In genomic region chr4:26789208-26789607, GRCh38 we compare ENCODE assay signal across 21 cellular contexts.
"Had no signal": no experiment of that assay in that cellular context is flagged by ENCODE, and none has a peak within 500 bp of the region (broad histone marks: within the 10 kb centered on the region; RNA-seq: fewer than 3 reads in every experiment).

No MANE protein-coding gene starts in this region.

- H3K27ac ChIP-seq: brain microvascular endothelial cell, neural progenitor cell, prostate gland, suprapubic skin had no signal

- H3K27me3 Mint-ChIP-seq: activated CD4-positive, alpha-beta T cell treated with anti-CD3 and anti-CD28 coated beads, Interleukin-2, amount 10 ng/mL, durations not matched to agents 24 days and 14 days; activated CD8-positive, alpha-beta T cell treated with anti-CD3 and anti-CD28 coated beads for 36 hours had no signal

- H3K9me3 ChIP-seq: heart right ventricle, left ventricle myocardium inferior, prostate gland, suprapubic skin, transverse colon had no signal

- H3K27ac Mint-ChIP-seq: activated CD4-positive, alpha-beta T cell treated with anti-CD3 and anti-CD28 coated beads, Interleukin-2, amount 10 ng/mL, durations not matched to agents 24 days and 14 days; activated CD8-positive, alpha-beta T cell treated with anti-CD3 and anti-CD28 coated beads for 36 hours; activated naive CD8-positive, alpha-beta T cell treated with anti-CD3 and anti-CD28 coated beads, Interleukin-2, amount 50 U/mL, for 24 hours; activated T-helper 2 cell treated with anti-CD3 and anti-CD28 coated beads, Interferon-gamma antibody, Interleukin-2, Interleukin-4, amounts not matched to agents 10 μg/mL and 5 μg/mL and 100 μg/mL, durations not matched to agents 14 hours and 24 hours and 36 hours; neural progenitor cell; T-helper 2 cell treated with Interferon-gamma antibody and Interleukin-4, amounts not matched to agents 5 μg/mL and 100 μg/mL, for 36 hours had no signal

- H3K36me3 ChIP-seq: brain microvascular endothelial cell, heart right ventricle, left ventricle myocardium inferior, neural progenitor cell, prostate gland, suprapubic skin, transverse colon had no signal

- H3K9me3 Mint-ChIP-seq: activated CD8-positive, alpha-beta T cell treated with anti-CD3 and anti-CD28 coated beads for 36 hours; activated naive CD8-positive, alpha-beta T cell treated with anti-CD3 and anti-CD28 coated beads, Interleukin-2, amount 50 U/mL, for 24 hours; neural progenitor cell; T-helper 2 cell treated with Interferon-gamma antibody and Interleukin-4, amounts not matched to agents 5 μg/mL and 100 μg/mL, for 36 hours had no signal

- DNase-seq: activated CD4-positive, alpha-beta T cell treated with anti-CD3 and anti-CD28 coated beads, Interleukin-2, amount 10 ng/mL, durations not matched to agents 24 days and 14 days; activated CD4-positive, CD25-positive, alpha-beta regulatory T cell; activated CD8-positive, alpha-beta T cell treated with anti-CD3 and anti-CD28 coated beads for 36 hours; activated naive CD4-positive, alpha-beta T cell treated with Interleukin-2 at 50 U/mL for 16 hours; activated naive CD8-positive, alpha-beta T cell treated with anti-CD3 and anti-CD28 coated beads, Interleukin-2, amount 50 U/mL, for 24 hours; activated T-cell treated with anti-CD3 and anti-CD28 coated beads, Interleukin-2, amount 50 U/mL, for 1 hour; anterior cingulate cortex; brain microvascular endothelial cell; cortex of kidney; heart right ventricle; left ventricle myocardium inferior; naive B cell; right cardiac atrium; stimulated activated naive CD8-positive, alpha-beta T cell treated with anti-CD3 and anti-CD28 coated beads, Interleukin-15, Interleukin-2, amounts not matched to agents 100 U/mL and 50 U/mL, for 24 hours; transverse colon had no signal

- H3K4me2 ChIP-seq: neural progenitor cell had no signal

- H3K4me3 ChIP-seq: heart right ventricle, left ventricle myocardium inferior, neural progenitor cell, prostate gland, skin epidermis, suprapubic skin, transverse colon had no signal

- H3K4me3 Mint-ChIP-seq: activated CD4-positive, alpha-beta T cell treated with anti-CD3 and anti-CD28 coated beads, Interleukin-2, amount 10 ng/mL, durations not matched to agents 24 days and 14 days; activated CD8-positive, alpha-beta T cell treated with anti-CD3 and anti-CD28 coated beads for 36 hours; activated naive CD8-positive, alpha-beta T cell treated with anti-CD3 and anti-CD28 coated beads, Interleukin-2, amount 50 U/mL, for 24 hours; neural progenitor cell; T-helper 2 cell treated with Interferon-gamma antibody and Interleukin-4, amounts not matched to agents 5 μg/mL and 100 μg/mL, for 36 hours had no signal

- H2AFZ ChIP-seq: neural progenitor cell had no signal
